In the genomic region with DNA sequence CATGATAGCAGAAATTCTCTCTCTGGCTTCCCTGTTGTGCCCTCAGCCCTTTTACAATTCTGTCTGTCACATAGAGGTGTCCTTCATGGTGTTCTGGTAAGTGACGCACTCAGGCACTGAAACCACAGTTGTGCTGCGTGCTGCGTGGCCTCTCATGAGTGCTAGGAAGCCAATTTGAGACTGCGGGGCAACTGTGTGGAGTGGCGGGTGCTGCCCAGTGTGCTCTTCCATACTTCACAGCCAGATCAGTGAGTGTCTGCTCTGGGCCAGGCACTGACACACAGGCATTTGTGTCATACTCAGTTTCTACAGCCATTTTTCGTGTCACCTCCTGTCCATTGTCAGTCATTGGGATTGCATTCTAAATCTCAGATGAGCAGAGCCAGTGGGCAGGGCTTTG, we compare ENCODE assay signal across 22 cellular contexts.
DNase-seq lines count a peak whose midpoint lies in the region; ATAC-seq and TF ChIP-seq lines count a peak whose summit lies in the region.
"Had no signal": no experiment of that assay in that cellular context is flagged by ENCODE, and none has a peak within 500 bp of the region (broad histone marks: within the 10 kb centered on the region; RNA-seq: fewer than 3 reads in every experiment).

No MANE protein-coding gene starts in this region.

- no peak overlapping the region for H3K23ac ChIP-seq in trophoblast cell (ENCODE audit: low read length)

- H3K27me3 ChIP-seq in Caco-2 (replicated peaks; ENCODE audit: control insufficient read depth, insufficient read depth, low read length) (no peaks in the 10 kb centered on the region), SJSA1 (replicated peaks) (no peaks in the 10 kb centered on the region), left ventricle myocardium inferior (ENCODE audit: low read depth) (no peaks in the 10 kb centered on the region), trophoblast cell (ENCODE audit: insufficient read depth, low read length) (no peaks in the 10 kb centered on the region)
- no peaks in the 10 kb centered on the region for H3K27me3 ChIP-seq in naive thymus-derived CD4-positive, alpha-beta T cell (ENCODE audit: control insufficient read depth in 2 of 2, insufficient read depth in 2 of 2, low read length in 2 of 2)
- H3K27me3 ChIP-seq: BLaER1 treated with 17β-estradiol and CSF1 and Interleukin-3, amounts not matched to agents 10 nM and 100 nM; breast epithelium; tibial artery had no signal

- H2BK12ac ChIP-seq in trophoblast cell (ENCODE audit: low read length): peak overlapping the region; percentile 42

- no peak for TF ChIP-seq CTCF in Caco-2 (IDR thresholded peaks at IDR 0.05; ENCODE audit: insufficient read depth in 1 of 2, low read depth in 1 of 2, low read length in 1 of 2, severe bottlenecking in 1 of 2, unreplicated experiment in 1 of 2)
- no peak for TF ChIP-seq CTCF in left ventricle myocardium inferior (IDR thresholded peaks at IDR 0.05; ENCODE audit: borderline replicate concordance)

- no peaks in the 10 kb centered on the region for H3K36me3 ChIP-seq in Caco-2 (ENCODE audit: control insufficient read depth, insufficient read depth, low read length)
- no peaks in the 10 kb centered on the region for H3K36me3 ChIP-seq in SJSA1
- no peaks in the 10 kb centered on the region for H3K36me3 ChIP-seq in left ventricle myocardium inferior
- no peaks in the 10 kb centered on the region for H3K36me3 ChIP-seq in trophoblast cell (ENCODE audit: control insufficient read depth in 1 of 2, insufficient read depth in 2 of 2, low read length in 2 of 2)
- peaks cover 0 to 5% (median 0%) of the 10 kb centered on the region in 3 experiments for H3K36me3 ChIP-seq in naive thymus-derived CD4-positive, alpha-beta T cell (ENCODE audit: control insufficient read depth in 2 of 3, insufficient read depth in 3 of 3, low read length in 3 of 3)
- H3K36me3 ChIP-seq: breast epithelium, tibial artery had no signal

- peak overlapping the region; percentile 3 for H2BK120ac ChIP-seq in trophoblast cell (ENCODE audit: insufficient read depth, low read length, poor library complexity)

- H3K4me1 Mint-ChIP-seq in Caco-2 (ENCODE audit: low read depth, unreplicated experiment): peaks cover 80% of the 10 kb centered on the region
- H3K4me1 Mint-ChIP-seq in naive thymus-derived CD4-positive, alpha-beta T cell: peaks cover 0 to 2% (median 0%) of the 10 kb centered on the region in 7 donors
- H3K4me1 Mint-ChIP-seq: IgD-negative memory B cell; stimulated activated naive CD8-positive, alpha-beta T cell treated with anti-CD3 and anti-CD28 coated beads, Interleukin-15, amount 100 ng/mL, for 72 hours had no signal

- peaks cover 30% of the 10 kb centered on the region for H3K36me3 Mint-ChIP-seq in Caco-2 (ENCODE audit: insufficient read depth, unreplicated experiment)
- peaks cover 0 to 17% (median 6%) of the 10 kb centered on the region in 5 donors for H3K36me3 Mint-ChIP-seq in naive thymus-derived CD4-positive, alpha-beta T cell

- no peaks in the 10 kb centered on the region for H3K79me2 ChIP-seq in trophoblast cell (ENCODE audit: control insufficient read depth, insufficient read depth, low read length, poor library complexity)

- no TSS peak for BruUV-seq in Caco-2 (replicated peaks; lab: Mats Ljungman, UMichigan)

- no peaks in the 10 kb centered on the region for H3K9me3 ChIP-seq in Caco-2
- no peaks in the 10 kb centered on the region for H3K9me3 ChIP-seq in SJSA1 (replicated peaks)
- no peaks in the 10 kb centered on the region for H3K9me3 ChIP-seq in left ventricle myocardium inferior (replicated peaks)
- no peaks in the 10 kb centered on the region for H3K9me3 ChIP-seq in trophoblast cell (ENCODE audit: insufficient read depth, low read depth, low read length)
- no peaks in the 10 kb centered on the region for H3K9me3 ChIP-seq in naive thymus-derived CD4-positive, alpha-beta T cell (ENCODE audit: control insufficient read depth in 2 of 3, low read length in 3 of 3)
- H3K9me3 ChIP-seq: BLaER1 treated with 17β-estradiol and CSF1 and Interleukin-3, amounts not matched to agents 10 nM and 100 nM; breast epithelium; tibial artery had no signal

- H3K79me1 ChIP-seq in trophoblast cell (ENCODE audit: low read length): peaks cover 12% of the 10 kb centered on the region

- no CpG with 5 or more reads among the region's 6 CpGs for WGBS in trophoblast cell (ENCODE audit: extremely low coverage, insufficient coverage, insufficient read length)

- H3K9ac ChIP-seq in trophoblast cell (ENCODE audit: low read length): no peak overlapping the region
- H3K9ac ChIP-seq: BLaER1 treated with 17β-estradiol and CSF1 and Interleukin-3, amounts not matched to agents 10 nM and 100 nM had no signal

- ATAC-seq in naive thymus-derived CD4-positive, alpha-beta T cell: no peak
- ATAC-seq: stimulated activated naive CD8-positive, alpha-beta T cell treated with anti-CD3 and anti-CD28 coated beads, Interleukin-15, amount 100 ng/mL, for 72 hours had no signal

- no peaks in the 10 kb centered on the region for H3K9me3 Mint-ChIP-seq in Caco-2 (ENCODE audit: unreplicated experiment)
- H3K9me3 Mint-ChIP-seq in naive thymus-derived CD4-positive, alpha-beta T cell: no peaks in the 10 kb centered on the region
- H3K9me3 Mint-ChIP-seq: IgD-negative memory B cell; stimulated activated naive CD8-positive, alpha-beta T cell treated with anti-CD3 and anti-CD28 coated beads, Interleukin-15, amount 100 ng/mL, for 72 hours had no signal

- H3K4me3 ChIP-seq in Caco-2 (ENCODE audit: low read depth, low read length): no peak overlapping the region
- no peak overlapping the region for H3K4me3 ChIP-seq in SJSA1
- no peak overlapping the region for H3K4me3 ChIP-seq in left ventricle myocardium inferior
- no peak overlapping the region for H3K4me3 ChIP-seq in trophoblast cell (ENCODE audit: low read depth, low read length)
- H3K4me3 ChIP-seq in naive thymus-derived CD4-positive, alpha-beta T cell (ENCODE audit: low read length): no peak overlapping the region
- H3K4me3 ChIP-seq: BLaER1 treated with 17β-estradiol and CSF1 and Interleukin-3, amounts not matched to agents 10 nM and 100 nM; breast epithelium; tibial artery had no signal

- POLR2A ChIA-PET in Caco-2 (lab: Charles Lee): interaction anchor here (1.0 kb wide), 1 partner anchor 98 kb away, joined by 3 read pairs; no protein-coding TSS in a partner anchor
- POLR2A ChIA-PET in naive thymus-derived CD4-positive, alpha-beta T cell (lab: Charles Lee): no interaction called here

- peak overlapping the region; percentile 79 for H3K27ac Mint-ChIP-seq in Caco-2 (ENCODE audit: unreplicated experiment)
- H3K27ac Mint-ChIP-seq in naive thymus-derived CD4-positive, alpha-beta T cell: no peak overlapping the region
- H3K27ac Mint-ChIP-seq: IgD-negative memory B cell had no signal

- H4K12ac ChIP-seq in trophoblast cell (ENCODE audit: low read depth, low read length): no peak overlapping the region

- H4K91ac ChIP-seq in trophoblast cell (ENCODE audit: low read depth, low read length): peak overlapping the region; percentile 63

- H3K4ac ChIP-seq in trophoblast cell (ENCODE audit: low read depth, low read length): no peak overlapping the region

- no peak overlapping the region for H3K4me2 ChIP-seq in trophoblast cell (ENCODE audit: low read length)
- H3K4me2 ChIP-seq: BLaER1 treated with 17β-estradiol and CSF1 and Interleukin-3, amounts not matched to agents 10 nM and 100 nM had no signal

- no peaks in the 10 kb centered on the region for H3K27me3 Mint-ChIP-seq in Caco-2 (ENCODE audit: insufficient read depth, unreplicated experiment)
- H3K27me3 Mint-ChIP-seq in naive thymus-derived CD4-positive, alpha-beta T cell: peaks cover 0 to 2% (median 0%) of the 10 kb centered on the region in 5 donors
- H3K27me3 Mint-ChIP-seq: IgD-negative memory B cell; stimulated activated naive CD8-positive, alpha-beta T cell treated with anti-CD3 and anti-CD28 coated beads, Interleukin-15, amount 100 ng/mL, for 72 hours had no signal

- intact Hi-C loops in Caco-2 (cut with micrococcal nuclease; ENCODE audit: unreplicated experiment) (loop anchor here (1.0 to 5.0 kb wide), 4 partner anchors 33 to 133 kb away; a partner anchor contains a TSS), left ventricle myocardium inferior (cut with micrococcal nuclease) (no loop called here)
- intact Hi-C loops in naive thymus-derived CD4-positive, alpha-beta T cell (cut with micrococcal nuclease): no loop called here

- no peak overlapping the region for H3K18ac ChIP-seq in trophoblast cell (ENCODE audit: low read length)

- CTCF ChIA-PET in Caco-2 (lab: Charles Lee): no interaction called here
- CTCF ChIA-PET in naive thymus-derived CD4-positive, alpha-beta T cell (lab: Charles Lee): no interaction called here

- no peak overlapping the region for H2BK5ac ChIP-seq in trophoblast cell (ENCODE audit: low read depth, low read length, poor library complexity)

- H3K27ac ChIP-seq in SJSA1: peak overlapping the region; percentile 59
- peak overlapping the region; percentile 54 for H3K27ac ChIP-seq in left ventricle myocardium inferior (replicated peaks)
- no peak overlapping the region for H3K27ac ChIP-seq in trophoblast cell (ENCODE audit: low read depth, low read length)
- H3K27ac ChIP-seq in naive thymus-derived CD4-positive, alpha-beta T cell (ENCODE audit: low read depth, low read length): no peak overlapping the region
- H3K27ac ChIP-seq: BLaER1 treated with 17β-estradiol and CSF1 and Interleukin-3, amounts not matched to agents 10 nM and 100 nM; breast epithelium; tibial artery had no signal

- DNase-seq in Caco-2: no peak
- DNase-seq in SJSA1 (ENCODE audit: low read depth in 1 of 2, low spot score in 2 of 2): no peak
- no peak for DNase-seq in left ventricle myocardium inferior
- no peak for DNase-seq in trophoblast cell
- DNase-seq in NCI-H2171 treated with DMSO at 0.1 percent for 48 hours (lab: John Stamatoyannopoulos, UW): no peak
- no peak for DNase-seq in naive thymus-derived CD4-positive, alpha-beta T cell
- DNase-seq in activated naive CD4-positive, alpha-beta T cell (lab: John Stamatoyannopoulos, UW): no peak
- DNase-seq in NCI-H510A treated with DMSO at 0.1 percent for 48 hours (lab: John Stamatoyannopoulos, UW): no peak
- DNase-seq: ACHN; activated T-cell treated with anti-CD3 and anti-CD28 coated beads, Interleukin-2, amount 50 U/mL, for 1 hour; Calu3; NCI-H1436; NCI-H2107; NCI-H510A; stimulated activated CD4-positive, alpha-beta T cell treated with anti-CD3 and anti-CD28 coated beads, Interleukin-12 subunit alpha, Interleukin-12 subunit beta, amount 100 ng/mL, for 4 hours; stimulated activated CD4-positive, alpha-beta T cell treated with anti-CD3 and anti-CD28 coated beads, Interleukin-4, amount 100 ng/mL, for 4 hours; stimulated activated naive CD8-positive, alpha-beta T cell treated with anti-CD3 and anti-CD28 coated beads, Interleukin-15, amount 100 ng/mL, for 72 hours; T-helper 9 cell; tibial artery had no signal

- H2AFZ ChIP-seq in trophoblast cell (ENCODE audit: insufficient read depth, low read length, poor library complexity): peak overlapping the region; percentile 35

- peaks cover 91% of the 10 kb centered on the region for H3K4me1 ChIP-seq in Caco-2
- H3K4me1 ChIP-seq in SJSA1 (replicated peaks): peaks cover 42% of the 10 kb centered on the region
- H3K4me1 ChIP-seq in left ventricle myocardium inferior: peaks cover 32% of the 10 kb centered on the region
- peaks cover 27% of the 10 kb centered on the region in 2 experiments for H3K4me1 ChIP-seq in trophoblast cell (ENCODE audit: control insufficient read depth in 1 of 2, insufficient read depth in 2 of 2, low read length in 2 of 2)
- no peaks in the 10 kb centered on the region for H3K4me1 ChIP-seq in naive thymus-derived CD4-positive, alpha-beta T cell (ENCODE audit: control insufficient read depth in 2 of 2, insufficient read depth in 2 of 2, low read length in 2 of 2)
- H3K4me1 ChIP-seq: BLaER1 treated with 17β-estradiol and CSF1 and Interleukin-3, amounts not matched to agents 10 nM and 100 nM; breast epithelium had no signal

- H4K8ac ChIP-seq in trophoblast cell (ENCODE audit: low read depth, low read length): no peak overlapping the region

- no peak overlapping the region for H2AK5ac ChIP-seq in trophoblast cell (ENCODE audit: low read length)

- peak overlapping the region; percentile 24 for H3K14ac ChIP-seq in trophoblast cell (ENCODE audit: low read length)

- H3K4me3 Mint-ChIP-seq in Caco-2 (ENCODE audit: unreplicated experiment): peak overlapping the region; percentile 43
- H3K4me3 Mint-ChIP-seq in naive thymus-derived CD4-positive, alpha-beta T cell: no peak overlapping the region
- H3K4me3 Mint-ChIP-seq: IgD-negative memory B cell; stimulated activated naive CD8-positive, alpha-beta T cell treated with anti-CD3 and anti-CD28 coated beads, Interleukin-15, amount 100 ng/mL, for 72 hours had no signal

Comparison
In these comparisons a context has a peak if more than half of its experiments do, and no peak if none do; other contexts are left out.
1. H3K27ac ChIP-seq: peak in SJSA1 (single experiment) and left ventricle myocardium inferior (single experiment); none in trophoblast cell (single experiment) and naive thymus-derived CD4-positive, alpha-beta T cell (single experiment).